8 cellular contexts compared by ENCODE assay signal in genomic region chr2:177239934-177240600, GRCh38. TPM values are rescaled to one million over a fixed set of nuclear protein-coding genes. Genes with fewer than 3 reads are reported as not detected.
DNase-seq lines count a peak whose midpoint lies in the region; ATAC-seq and TF ChIP-seq lines count a peak whose summit lies in the region.

No MANE protein-coding gene starts in this region.

- no peaks in the 10 kb centered on the region for H3K9me3 Mint-ChIP-seq in activated naive CD4-positive, alpha-beta T cell treated with anti-CD3 and anti-CD28 coated beads, Interleukin-2, amount 50 U/mL, for 24 hours

- H4K20me1 ChIP-seq in OCI-LY1 (ENCODE audit: insufficient read depth, low read length), result peaks cover 5% of the 10 kb centered on the region; the same call in 1 of the 2 replicates

- intact Hi-C loops in right lobe of liver (cut with DNase I), result no loop called here
- intact Hi-C loops in tibial artery (cut with DNase I; ENCODE audit: low total_unique reads), result no loop called here

- H3K4me2 ChIP-seq in OCI-LY1 (ENCODE audit: low read length), result peak overlapping the region; percentile 26; the same call in 1 of the 2 replicates

- no peak for TF ChIP-seq CTCF in OCI-LY1 (IDR thresholded peaks at IDR 0.05; ENCODE audit: low read length)
- TF ChIP-seq CTCF in right lobe of liver (IDR thresholded peaks at IDR 0.05), result no peak
- no peak for TF ChIP-seq CTCF in tibial artery (IDR thresholded peaks at IDR 0.05)

- no peaks in the 10 kb centered on the region for H3K27me3 ChIP-seq in OCI-LY1 (ENCODE audit: insufficient read depth, low read length)
- H3K27me3 ChIP-seq in right lobe of liver, result no peaks in the 10 kb centered on the region
- H3K27me3 ChIP-seq in tibial artery, result no peaks in the 10 kb centered on the region

- peaks cover 42% of the 10 kb centered on the region for H3K4me1 ChIP-seq in OCI-LY1 (ENCODE audit: insufficient read depth, low read length, severe bottlenecking)
- H3K4me1 ChIP-seq in right lobe of liver, result peaks cover 0 to 72% (median 25%) of the 10 kb centered on the region in 4 donors
- peaks cover 4 to 98% (median 75%) of the 10 kb centered on the region in 4 donors for H3K4me1 ChIP-seq in tibial artery

- peak; percentile 59 for TF ChIP-seq POLR2A in right lobe of liver (IDR thresholded peaks at IDR 0.05)

- H3K27ac ChIP-seq in OCI-LY1 (ENCODE audit: low read depth, low read length, poor library complexity, severe bottlenecking), result peak overlapping the region; percentile 37
- peak overlapping the region; percentile 88 for H3K27ac ChIP-seq in caudate nucleus (ENCODE audit: low read depth, low read length)
- H3K27ac ChIP-seq in right lobe of liver, result peak overlapping the region; percentile 48 to 83 (median 52)
- H3K27ac ChIP-seq in tibial artery, result peak overlapping the region; percentile 64 to 78

- H2AFZ ChIP-seq in OCI-LY1 (ENCODE audit: low read length), result no peak overlapping the region

- H3F3A ChIP-seq in OCI-LY1 (ENCODE audit: insufficient read depth, low read length), result no peaks in the 10 kb centered on the region

- peak overlapping the region; percentile 75 for H3K27ac Mint-ChIP-seq in activated naive CD4-positive, alpha-beta T cell treated with anti-CD3 and anti-CD28 coated beads, Interleukin-2, amount 50 U/mL, for 24 hours

- H3K4me3 Mint-ChIP-seq in activated naive CD4-positive, alpha-beta T cell treated with anti-CD3 and anti-CD28 coated beads, Interleukin-2, amount 50 U/mL, for 24 hours, result peak overlapping the region; percentile 64

- no peaks in the 10 kb centered on the region for H3K9me2 ChIP-seq in OCI-LY1 (ENCODE audit: low read depth, low read length)

- H3K36me3 Mint-ChIP-seq in activated naive CD4-positive, alpha-beta T cell treated with anti-CD3 and anti-CD28 coated beads, Interleukin-2, amount 50 U/mL, for 24 hours, result peaks cover 7% of the 10 kb centered on the region

- DNase-seq in activated naive CD4-positive, alpha-beta T cell treated with Interleukin-2 at 50 U/mL for 16 hours, result no peak
- DNase-seq in caudate nucleus (lab: John Stamatoyannopoulos, UW) (peak in 40 of 61 donors; percentile 8 to 77 (median 32)), right lobe of liver (no peak), tibial artery (peak in 1 of 2 donors; percentile 81)

- peaks cover 97% of the 10 kb centered on the region for H3K79me2 ChIP-seq in OCI-LY1 (ENCODE audit: insufficient read depth, low read length)

- no peak overlapping the region for H3K4me3 ChIP-seq in OCI-LY1 (ENCODE audit: low read depth, low read length, poor library complexity, severe bottlenecking)
- H3K4me3 ChIP-seq in right lobe of liver, result no peak overlapping the region
- H3K4me3 ChIP-seq in tibial artery, result peak overlapping the region in 1 of 2 donors; percentile 12

- H3K9me3 ChIP-seq in OCI-LY1 (ENCODE audit: low read length) (no peaks in the 10 kb centered on the region), right lobe of liver (no peaks in the 10 kb centered on the region), tibial artery (no peaks in the 10 kb centered on the region)

- H3K36me3 ChIP-seq in OCI-LY1 (ENCODE audit: insufficient read depth, low read length), result peaks cover 39% of the 10 kb centered on the region; the same call in 1 of the 2 replicates
- no peaks in the 10 kb centered on the region for H3K36me3 ChIP-seq in right lobe of liver
- no peaks in the 10 kb centered on the region for H3K36me3 ChIP-seq in tibial artery

- no peaks in the 10 kb centered on the region for H3K27me3 Mint-ChIP-seq in activated naive CD4-positive, alpha-beta T cell treated with anti-CD3 and anti-CD28 coated beads, Interleukin-2, amount 50 U/mL, for 24 hours

- 35% methylated on average over 5 of the region's 5 CpGs for WGBS in right lobe of liver (ENCODE audit: insufficient coverage, low coverage, low lambda C conversion rate, missing lambda C conversion rate)

- H3K4me1 Mint-ChIP-seq in activated naive CD4-positive, alpha-beta T cell treated with anti-CD3 and anti-CD28 coated beads, Interleukin-2, amount 50 U/mL, for 24 hours, result peaks cover 79% of the 10 kb centered on the region

- no peak overlapping the region for H3K9ac ChIP-seq in OCI-LY1 (ENCODE audit: low read length)

- peak; percentile 65 for ATAC-seq in HG03060 (IDR thresholded peaks at IDR 0.05; ENCODE audit: low read depth, unreplicated experiment)
- peak; percentile 70 to 79 (median 73) for ATAC-seq in right lobe of liver
- ATAC-seq in GM21367 (IDR thresholded peaks at IDR 0.05; ENCODE audit: unreplicated experiment), result no peak

RNA-seq across cellular contexts. Expression of gene NFE2L2, which starts 24.5 kb away (rescaled TPM):
- 10 to 100 TPM; 27.9 to 83.6 (median 35.6) TPM for total RNA-seq in right lobe of liver

RNA-seq across cellular contexts. Expression of gene HNRNPA3, which starts 27.5 kb away (rescaled TPM):
- total RNA-seq in right lobe of liver, result 10 to 100 TPM; 22.4 to 70.4 (median 54.8) TPM

Comparison
In these comparisons a context has a peak if more than half of its experiments do, and no peak if none do; other contexts are left out.
1. DNase-seq: peak in caudate nucleus (40 of 61); none in activated naive CD4-positive, alpha-beta T cell treated with Interleukin-2 at 50 U/mL for 16 hours (single experiment) and right lobe of liver (0 of 3).
2. H3K27ac ChIP-seq: peak in every context shown above with its lines; median percentile 88 in caudate nucleus; 71 in tibial artery; 52 in right lobe of liver; 37 in OCI-LY1.